1 cellular context compared by ENCODE assay signal in genomic region chr7:138431517-138431916, GRCh38.
TF ChIP-seq lines count a peak whose summit lies in the region.

No MANE protein-coding gene starts in this region.

TF ChIP-seq in K562, 482 proteins besides CTCF, POLR2A, EP300 and RAD21 (continued from another document and continues in another):
- TF ChIP-seq ZNF197 (CRISPR knock-in tag; IDR thresholded peaks at IDR 0.05; ENCODE audit: low read depth) (no peak), CTBP1 (IDR thresholded peaks at IDR 0.05; ENCODE audit: borderline replicate concordance) (no peak), ZNF212 (CRISPR knock-in tag; IDR thresholded peaks at IDR 0.05) (no peak), ZNF133 (CRISPR knock-in tag; IDR thresholded peaks at IDR 0.05) (no peak), SIRT6 (IDR thresholded peaks at IDR 0.05; ENCODE audit: low read depth, low read length) (no peak), ZNF79 (CRISPR knock-in tag; IDR thresholded peaks at IDR 0.05; ENCODE audit: low read depth) (no peak), ZBTB8A (IDR thresholded peaks at IDR 0.05; ENCODE audit: partially characterized antibody) (no peak), RBM15 (IDR thresholded peaks at IDR 0.05; ENCODE audit: insufficient read depth, low read length) (no peak), NFXL1 (CRISPR knock-in tag; IDR thresholded peaks at IDR 0.05) (no peak), ILK (tag; IDR thresholded peaks at IDR 0.05; ENCODE audit: borderline replicate concordance, low read depth) (peak; percentile 57; the same call in 1 of the 2 replicates), TBL1XR1 (IDR thresholded peaks at IDR 0.05; ENCODE audit: low read length in 2 of 2) (no peak), PHF8 (IDR thresholded peaks at IDR 0.05; ENCODE audit: borderline replicate concordance, low read length) (no peak), ZFP36 (IDR thresholded peaks at IDR 0.05; ENCODE audit: low read depth, low read length, partially characterized antibody) (peak; percentile 96), ZNF609 (CRISPR knock-in tag; IDR thresholded peaks at IDR 0.05; ENCODE audit: borderline replicate concordance) (no peak), VEZF1 (CRISPR knock-in tag; IDR thresholded peaks at IDR 0.05) (peak; percentile 35; the same call in 1 of the 2 replicates), KAT7 (CRISPR knock-in tag; IDR thresholded peaks at IDR 0.05; ENCODE audit: borderline replicate concordance) (no peak), ZFP30 (CRISPR knock-in tag; IDR thresholded peaks at IDR 0.05; ENCODE audit: borderline replicate concordance) (no peak), PYGO2 (tag; IDR thresholded peaks at IDR 0.05) (no peak), ZNF146 (CRISPR knock-in tag; IDR thresholded peaks at IDR 0.05; ENCODE audit: unreplicated experiment) (no peak), MBD2 (IDR thresholded peaks at IDR 0.05; ENCODE audit: borderline replicate concordance, low read depth) (no peak), ZNF12 (CRISPR knock-in tag; IDR thresholded peaks at IDR 0.05) (no peak), ZSCAN32 (CRISPR knock-in tag; IDR thresholded peaks at IDR 0.05) (no peak), HES1 (IDR thresholded peaks at IDR 0.05; ENCODE audit: low read depth) (no peak), ZNF518B (CRISPR knock-in tag; IDR thresholded peaks at IDR 0.05) (no peak), ZNF444 (CRISPR knock-in tag; IDR thresholded peaks at IDR 0.05) (no peak), POLR3G (IDR thresholded peaks at IDR 0.05; ENCODE audit: extremely low read depth, insufficient read length, insufficient replicate concordance) (no peak), ZC3H8 (IDR thresholded peaks at IDR 0.05) (no peak), TARDBP (IDR thresholded peaks at IDR 0.05) (no peak), MAZ (CRISPR knock-in tag; conservative IDR thresholded peaks at IDR 0.05 in 1 of 2, IDR thresholded peaks at IDR 0.05 in 1 of 2) (peak in 1 of 2 experiments; percentile 62; a peak in 1 of 4 replicates), ZNF280A (IDR thresholded peaks at IDR 0.05; ENCODE audit: low read depth, partially characterized antibody) (peak; percentile 91), RBM22 (IDR thresholded peaks at IDR 0.05; ENCODE audit: low read depth, low read length, poor library complexity, severe bottlenecking) (no peak), TEAD1 (CRISPR knock-in tag; IDR thresholded peaks at IDR 0.05) (peak in 1 of 2 experiments; percentile 67; a peak in 2 of 4 replicates), ZNF23 (CRISPR knock-in tag; IDR thresholded peaks at IDR 0.05) (no peak), SMAD4 (CRISPR knock-in tag; conservative IDR thresholded peaks at IDR 0.05) (peak; percentile 21; the same call in 1 of the 2 replicates), HEY1 (CRISPR knock-in tag; IDR thresholded peaks at IDR 0.05; ENCODE audit: borderline replicate concordance) (no peak), ELF2 (CRISPR knock-in tag; IDR thresholded peaks at IDR 0.05) (no peak), BRD4 (IDR thresholded peaks at IDR 0.05) (no peak), FOS (IDR thresholded peaks at IDR 0.05; ENCODE audit: extremely low read depth, insufficient read length) (no peak), HMBOX1 (IDR thresholded peaks at IDR 0.05) (no peak), ZNF280B (CRISPR knock-in tag; IDR thresholded peaks at IDR 0.05) (no peak), MAFF (IDR thresholded peaks at IDR 0.05; ENCODE audit: low read length) (no peak), PREB (CRISPR knock-in tag; IDR thresholded peaks at IDR 0.05) (no peak), SRSF7 (optimal IDR thresholded peaks at IDR 0.05; ENCODE audit: low read depth, low read length) (no peak), IRF2 (CRISPR knock-in tag; IDR thresholded peaks at IDR 0.05) (0 out of 2 replicates have a peak, but pooled peaks have one; percentile 57), GTF2B (IDR thresholded peaks at IDR 0.05; ENCODE audit: extremely low read depth, insufficient read length) (no peak), ARID2 (IDR thresholded peaks at IDR 0.05) (no peak)
